ENCODE assay signal across 9 cellular contexts in the genomic region with DNA sequence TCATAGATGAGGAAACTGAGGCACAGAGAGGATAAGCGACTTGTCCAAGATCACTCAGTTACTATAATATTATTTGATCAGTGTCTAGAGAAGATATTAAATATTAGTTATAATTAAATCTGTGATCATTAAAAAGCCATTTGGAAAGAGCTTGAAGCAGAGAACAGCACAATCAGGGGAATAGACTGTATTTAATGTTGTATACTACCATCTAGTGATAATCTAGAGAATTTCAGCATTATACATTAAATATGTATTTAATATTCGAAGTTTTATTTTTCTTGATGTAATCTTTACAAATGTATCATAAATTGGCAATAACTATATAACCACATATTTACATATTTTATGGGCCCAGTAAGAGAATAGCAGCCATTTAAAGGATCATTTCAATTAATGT. TPM values are rescaled to one million over a fixed set of nuclear protein-coding genes. Genes with fewer than 3 reads are reported as not detected.
DNase-seq lines count a peak whose midpoint lies in the region; ATAC-seq and TF ChIP-seq lines count a peak whose summit lies in the region.
"Had no signal": no experiment of that assay in that cellular context is flagged by ENCODE, and none has a peak within 500 bp of the region (broad histone marks: within the 10 kb centered on the region; RNA-seq: fewer than 3 reads in every experiment).

No MANE protein-coding gene starts in this region.

- POLR2A ChIA-PET in SK-N-SH (lab: Yijun Ruan, JAX) = interaction anchor here (1.4 kb wide), 2 partner anchors 20 to 23 kb away, joined by 4 to 6 read pairs; a partner anchor contains a TSS

- CTCF ChIA-PET in SK-N-SH (lab: Yijun Ruan, JAX) = interaction anchor here (0.6 to 6.3 kb wide), 35 partner anchors 9 to 735 kb away, joined by 3 to 77 read pairs (median 5); a partner anchor contains a TSS

- H3K4me3 ChIP-seq in SK-N-SH (ENCODE audit: low read depth in 2 of 2, low read length in 1 of 2) = no peak overlapping the region

- H3K79me2 ChIP-seq in SK-N-SH (ENCODE audit: insufficient read depth) = no peaks in the 10 kb centered on the region

- WGBS in SK-N-SH (ENCODE audit: low lambda C conversion rate) = 5% methylated on average over 2 of the region's 2 CpGs

- peaks cover 0 to 4% of the 10 kb centered on the region in 2 experiments; a peak in 1 of 4 replicates for H3K4me1 ChIP-seq in SK-N-SH (ENCODE audit: control insufficient read depth in 1 of 2, insufficient read depth in 2 of 2, low read depth in 1 of 2, low read length in 1 of 2)

- TF ChIP-seq CTCF in SK-N-SH (IDR thresholded peaks at IDR 0.05) = peak; percentile 70

- H3K9me2 ChIP-seq in SK-N-SH = no peaks in the 10 kb centered on the region

- peak; percentile 15 for DNase-seq in NCI-H2107 treated with DMSO at 0.1 percent for 48 hours (lab: John Stamatoyannopoulos, UW; ENCODE audit: unreplicated experiment)
- no peak for DNase-seq in NCI-H2107 (lab: John Stamatoyannopoulos, UW)
- peak; percentile 47 for DNase-seq in SK-N-SH
- no peak for DNase-seq in left lobe of liver (ENCODE audit: low spot score)
- DNase-seq in activated CD4-positive, alpha-beta T cell treated with anti-CD3 and anti-CD28 coated beads, Interleukin-2, amount 50 U/mL, for 4 hours = no peak
- no peak for DNase-seq in H4 (ENCODE audit: low spot score)

- TF ChIP-seq RAD21 in SK-N-SH (IDR thresholded peaks at IDR 0.05; ENCODE audit: low read length) = peak; percentile 73

- no peak overlapping the region for H3K9ac ChIP-seq in SK-N-SH

- no peaks in the 10 kb centered on the region for H3K27me3 ChIP-seq in SK-N-SH (ENCODE audit: insufficient read depth)

- H2AFZ ChIP-seq in SK-N-SH (ENCODE audit: low read depth) = no peak overlapping the region

- H3K9me3 ChIP-seq in SK-N-SH = no peaks in the 10 kb centered on the region

- TF ChIP-seq EP300 in SK-N-SH (IDR thresholded peaks at IDR 0.05; ENCODE audit: borderline replicate concordance in 1 of 2, low read depth in 1 of 2, low read length in 1 of 2) = no peak

- no peaks in the 10 kb centered on the region for H4K20me1 ChIP-seq in SK-N-SH (ENCODE audit: insufficient read depth)

- H3F3A ChIP-seq in SK-N-SH (replicated peaks; ENCODE audit: insufficient read depth) = no peaks in the 10 kb centered on the region

- H3K27ac ChIP-seq in SK-N-SH (ENCODE audit: low read depth in 2 of 2, low read length in 1 of 2) = no peak overlapping the region

- no peaks in the 10 kb centered on the region for H3K36me3 ChIP-seq in SK-N-SH (replicated peaks in 1 of 2; ENCODE audit: control insufficient read depth in 1 of 2, insufficient read depth in 2 of 2, low read length in 1 of 2)

- no peak overlapping the region for H3K4me2 ChIP-seq in SK-N-SH

- ATAC-seq in HG03432 (IDR thresholded peaks at IDR 0.05; ENCODE audit: unreplicated experiment) = peak; percentile 63
- peak; percentile 50 for ATAC-seq in left lobe of liver
- ATAC-seq in HG03457 (IDR thresholded peaks at IDR 0.05; ENCODE audit: unreplicated experiment) = no peak

TF ChIP-seq in SK-N-SH, 30 proteins besides CTCF, POLR2A, EP300 and RAD21:
- peak; percentile 40 for TF ChIP-seq SMC3 (IDR thresholded peaks at IDR 0.05; ENCODE audit: low read depth, low read length)
- no peak for TF ChIP-seq MXI1 (IDR thresholded peaks at IDR 0.05; ENCODE audit: low read depth, low read length)

RNA-seq across cellular contexts. Expression of a gene that starts 37.7 kb away (rescaled TPM):
- polyA plus RNA-seq in SK-N-SH (2012; rRNA removed) = 0.07 TPM in 1 of 2 replicates, not detected in the other
- 0.05 TPM in 2 replicates for polyA plus RNA-seq in SK-N-SH (2012; cell fraction: cytosol; rRNA removed)
- polyA plus RNA-seq in SK-N-SH (2012; cell fraction: nucleus; rRNA removed) = 0.06 and 0.10 TPM in 2 replicates
- total RNA-seq in left lobe of liver = not detected
- not detected in 2 replicates for total RNA-seq in H4 (2014; rRNA removed; shearing (Covaris generic))
- total RNA-seq: T-helper 1 cell treated with Interleukin-12 subunit alpha and Interleukin-12 subunit beta and Interleukin-4 antibody, amounts not matched to agents 30 ng/mL and 1 ng/mL, for 36 hours had no signal

Comparison
In these comparisons a context has a peak if more than half of its experiments do, and no peak if none do; other contexts are left out.
1. DNase-seq: peak in NCI-H2107 treated with DMSO at 0.1 percent for 48 hours (single experiment) and SK-N-SH (single experiment); none in NCI-H2107 (single experiment), left lobe of liver (single experiment), activated CD4-positive, alpha-beta T cell treated with anti-CD3 and anti-CD28 coated beads, Interleukin-2, amount 50 U/mL, for 4 hours (0 of 2) and H4 (single experiment).